Comparison of ENCODE assay signal across 13 cellular contexts in the genomic region with DNA sequence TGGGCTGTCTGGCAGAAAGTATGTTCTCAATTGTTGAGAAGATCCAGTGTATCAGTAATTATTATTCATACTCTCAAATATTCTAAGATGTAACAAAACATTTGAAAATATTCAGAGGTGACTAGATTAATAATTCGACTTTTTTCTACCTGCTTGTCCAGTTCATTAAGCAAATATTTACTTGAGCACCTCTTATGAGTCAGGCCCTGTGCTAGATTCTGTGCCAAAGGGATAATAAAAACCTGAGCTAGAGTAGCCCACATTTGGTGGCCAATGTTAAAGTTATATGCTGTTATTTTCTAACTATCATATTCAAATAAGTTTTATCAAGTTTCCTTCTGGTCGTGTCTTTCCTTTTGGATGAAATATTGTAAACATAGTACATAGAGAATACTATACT.
"Had no signal": no experiment of that assay in that cellular context is flagged by ENCODE, and none has a peak within 500 bp of the region (broad histone marks: within the 10 kb centered on the region; RNA-seq: fewer than 3 reads in every experiment).

No MANE protein-coding gene starts in this region.

- H3K4me3 ChIP-seq: coronary artery, lung had no signal

- H3K27ac ChIP-seq: coronary artery, WERI-Rb-1 had no signal

- H3K36me3 ChIP-seq: WERI-Rb-1 had no signal

- ATAC-seq: activated CD4-positive, alpha-beta T cell treated with anti-CD3 and anti-CD28 coated beads for 36 hours had no signal

- DNase-seq: activated CD4-positive, alpha-beta memory T cell treated with anti-CD3 and anti-CD28 coated beads, Interleukin-2, amount 10 ng/mL, durations not matched to agents 7 days and 5 days; activated CD4-positive, alpha-beta T cell treated with anti-CD3 and anti-CD28 coated beads for 36 hours; activated naive CD4-positive, alpha-beta T cell treated with anti-CD3 and anti-CD28 coated beads, Interleukin-2, amount 10 ng/mL, durations not matched to agents 7 days and 5 days; activated T-cell treated with anti-CD3 and anti-CD28 coated beads, Interleukin-2, amount 50 U/mL, for 24 hours; caudate nucleus; glutamatergic neuron; hypothalamus; midbrain; stimulated activated CD4-positive, alpha-beta T cell treated with anti-CD3 and anti-CD28 coated beads, Interleukin-1b, Interleukin-23, amount 100 ng/mL, for 48 hours; T1000; WERI-Rb-1 had no signal
